In the genomic region with DNA sequence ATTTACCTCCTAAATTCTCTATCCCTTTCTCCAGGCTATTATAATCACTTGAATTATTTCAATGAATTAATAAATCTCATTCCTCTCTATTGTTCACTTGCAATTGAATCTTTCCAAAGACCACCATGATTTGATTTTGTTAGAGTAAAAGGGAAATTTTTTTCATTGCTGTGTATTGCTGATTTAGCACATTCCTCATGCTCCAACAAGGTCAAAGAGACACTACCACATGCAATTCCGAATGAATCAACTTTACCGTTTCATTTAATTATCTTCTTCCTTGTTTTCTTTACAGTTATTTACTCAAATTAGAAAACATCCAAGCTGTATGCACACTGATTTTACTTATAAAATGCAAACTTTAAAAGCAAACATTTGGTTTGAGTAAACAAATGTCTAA, we compare ENCODE assay signal across 1 cellular context.
TF ChIP-seq lines count a peak whose summit lies in the region.

No MANE protein-coding gene starts in this region.

TF ChIP-seq in H1, 55 proteins besides CTCF, POLR2A, EP300 and RAD21:
- peak; percentile 87 for TF ChIP-seq MAFK (IDR thresholded peaks at IDR 0.05; ENCODE audit: low read depth, low read length)
- TF ChIP-seq JUN (IDR thresholded peaks at IDR 0.05; ENCODE audit: low read depth, low read length): no peak
